19 cellular contexts compared by ENCODE assay signal in genomic region chr11:129778877-129779276, GRCh38. TPM values are rescaled to one million over a fixed set of nuclear protein-coding genes. Genes with fewer than 3 reads are reported as not detected.
A peak's percentile ranks its signal among the peaks of the same experiment; 100 is the strongest.
DNase-seq lines count a peak whose midpoint lies in the region; ATAC-seq and TF ChIP-seq lines count a peak whose summit lies in the region.
"Had no signal": no experiment of that assay in that cellular context is flagged by ENCODE, and none has a peak within 500 bp of the region (broad histone marks: within the 10 kb centered on the region; RNA-seq: fewer than 3 reads in every experiment).

No MANE protein-coding gene starts in this region.

- H3K36me3 Mint-ChIP-seq in GM23338 (ENCODE audit: low read depth), result no peaks in the 10 kb centered on the region
- H3K36me3 Mint-ChIP-seq: CD4-positive, CD25-positive, alpha-beta regulatory T cell; CD8-positive, alpha-beta memory T cell; IgD-negative memory B cell had no signal

- no peak overlapping the region for H3K27ac Mint-ChIP-seq in GM23338
- H3K27ac Mint-ChIP-seq: CD8-positive, alpha-beta memory T cell had no signal

- H3K36me3 ChIP-seq in GM23338 (ENCODE audit: insufficient read depth), result no peaks in the 10 kb centered on the region
- no peaks in the 10 kb centered on the region for H3K36me3 ChIP-seq in mucosa of descending colon (ENCODE audit: low read depth)
- H3K36me3 ChIP-seq: BE2C had no signal

- H3K27me3 ChIP-seq in GM23338 (ENCODE audit: insufficient read depth), result no peaks in the 10 kb centered on the region
- H3K27me3 ChIP-seq: BE2C had no signal

- no peaks in the 10 kb centered on the region for H3K9me2 ChIP-seq in GM23338 (ENCODE audit: insufficient read depth)

- H3K4me1 ChIP-seq in GM23338 (ENCODE audit: insufficient read depth) (no peaks in the 10 kb centered on the region), mucosa of descending colon (ENCODE audit: low read depth) (no peaks in the 10 kb centered on the region)
- H3K4me1 ChIP-seq: BE2C had no signal

- TF ChIP-seq CTCF in GM23338 (conservative IDR thresholded peaks at IDR 0.05; ENCODE audit: low read depth in 2 of 2) (no peak), VCaP (conservative IDR thresholded peaks at IDR 0.05) (no peak), mucosa of descending colon (IDR thresholded peaks at IDR 0.05) (no peak)

- H3K27ac ChIP-seq in GM23338 (ENCODE audit: low read depth), result no peak overlapping the region
- peak overlapping the region; percentile 12; the same call in 1 of the 2 replicates for H3K27ac ChIP-seq in VCaP

- no peaks in the 10 kb centered on the region for H3K27me3 Mint-ChIP-seq in GM23338 (ENCODE audit: insufficient read depth, low read depth, poor library complexity)

- intact Hi-C loops in mucosa of descending colon (cut with DNase I, micrococcal nuclease), result no loop called here

- no peaks in the 10 kb centered on the region for H3K9me3 ChIP-seq in mucosa of descending colon
- H3K9me3 ChIP-seq: BE2C had no signal

- H3K4me3 ChIP-seq in GM23338 (no peak overlapping the region), mucosa of descending colon (no peak overlapping the region)

- H3K9me3 Mint-ChIP-seq in GM23338, result no peaks in the 10 kb centered on the region
- H3K9me3 Mint-ChIP-seq: CD8-positive, alpha-beta memory T cell had no signal

- no peaks in the 10 kb centered on the region for H4K20me1 ChIP-seq in GM23338 (replicated peaks; ENCODE audit: insufficient read depth)

- DNase-seq in GM23338 (ENCODE audit: low spot score) (no peak), mucosa of descending colon (no peak), GM19240 (ENCODE audit: insufficient read length, low spot score) (no peak), DMS153 (lab: John Stamatoyannopoulos, UW) (no peak)
- DNase-seq: BE2C; C1 segment of cervical spinal cord; CD4-positive, CD25-positive, alpha-beta regulatory T cell; CD8-positive, alpha-beta memory T cell; COR-L47; DMS79; GDM1; HCEC 1CT; KBM-7 had no signal

- no peaks in the 10 kb centered on the region for H3K4me1 Mint-ChIP-seq in GM23338
- H3K4me1 Mint-ChIP-seq: CD4-positive, CD25-positive, alpha-beta regulatory T cell; CD8-positive, alpha-beta memory T cell; IgD-negative memory B cell had no signal

- H3K79me2 ChIP-seq in GM23338 (replicated peaks; ENCODE audit: insufficient read depth), result no peaks in the 10 kb centered on the region

- no peaks in the 10 kb centered on the region for H3F3A ChIP-seq in GM23338 (replicated peaks; ENCODE audit: low read depth)

- ATAC-seq in GM23338 (no peak), mucosa of descending colon (peak; percentile 13), GM19324 (IDR thresholded peaks at IDR 0.05; ENCODE audit: low FRiP score, unreplicated experiment) (no peak)

- H2AFZ ChIP-seq in GM23338, result 0 out of 2 replicates have a peak overlapping the region, but pooled peaks have one; percentile 34

- no peak overlapping the region for H3K4me2 ChIP-seq in GM23338

- H3K4me3 Mint-ChIP-seq in GM23338, result no peak overlapping the region
- H3K4me3 Mint-ChIP-seq: CD4-positive, CD25-positive, alpha-beta regulatory T cell; CD8-positive, alpha-beta memory T cell; IgD-negative memory B cell had no signal

TF ChIP-seq in GM23338, 12 proteins besides CTCF, POLR2A, EP300 and RAD21 (continues in another document):
- TF ChIP-seq POLR2AphosphoS5 (IDR thresholded peaks at IDR 0.05; ENCODE audit: low read depth) (no peak), ZNF462 (CRISPR knock-in tag; IDR thresholded peaks at IDR 0.05) (no peak), ZNF114 (CRISPR knock-in tag; IDR thresholded peaks at IDR 0.05) (no peak), EZH2phosphoT487 (IDR thresholded peaks at IDR 0.05; ENCODE audit: unreplicated experiment) (no peak), CREB1 (CRISPR knock-in tag; IDR thresholded peaks at IDR 0.05; ENCODE audit: low read depth) (no peak)
- TF ChIP-seq, protein P1, sequence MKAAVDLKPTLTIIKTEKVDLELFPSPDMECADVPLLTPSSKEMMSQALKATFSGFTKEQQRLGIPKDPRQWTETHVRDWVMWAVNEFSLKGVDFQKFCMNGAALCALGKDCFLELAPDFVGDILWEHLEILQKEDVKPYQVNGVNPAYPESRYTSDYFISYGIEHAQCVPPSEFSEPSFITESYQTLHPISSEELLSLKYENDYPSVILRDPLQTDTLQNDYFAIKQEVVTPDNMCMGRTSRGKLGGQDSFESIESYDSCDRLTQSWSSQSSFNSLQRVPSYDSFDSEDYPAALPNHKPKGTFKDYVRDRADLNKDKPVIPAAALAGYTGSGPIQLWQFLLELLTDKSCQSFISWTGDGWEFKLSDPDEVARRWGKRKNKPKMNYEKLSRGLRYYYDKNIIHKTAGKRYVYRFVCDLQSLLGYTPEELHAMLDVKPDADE (IDR thresholded peaks at IDR 0.05), result no peak

RNA-seq across cellular contexts. Expression of gene TMEM45B, which starts 36.8 kb away (rescaled TPM):
- total RNA-seq in GM23338 (2014; rRNA removed; shearing (Covaris generic)), result 0.31 and 0.38 TPM in 2 replicates
- polyA plus RNA-seq in GM23338 (2016; fragmentation: Nextera tagmentation; extraction: Ambion mirVana), result 0.11 and 0.24 TPM in 2 replicates
- 100 to 1,000 TPM; 165 to 442 (median 278) TPM for total RNA-seq in mucosa of descending colon
- total RNA-seq: A172, Daoy, H4 had no signal

Comparison
In these comparisons a context has a peak if more than half of its experiments do, and no peak if none do; other contexts are left out.
1. RNA of gene TMEM45B, which starts 36.8 kb away (total RNA-seq): 165 to 442 TPM in mucosa of descending colon; 0.31 to 0.38 TPM in GM23338; every median in the first group is over 100 times any median in the second.